ENCODE assay signal across 16 cellular contexts in the genomic region with DNA sequence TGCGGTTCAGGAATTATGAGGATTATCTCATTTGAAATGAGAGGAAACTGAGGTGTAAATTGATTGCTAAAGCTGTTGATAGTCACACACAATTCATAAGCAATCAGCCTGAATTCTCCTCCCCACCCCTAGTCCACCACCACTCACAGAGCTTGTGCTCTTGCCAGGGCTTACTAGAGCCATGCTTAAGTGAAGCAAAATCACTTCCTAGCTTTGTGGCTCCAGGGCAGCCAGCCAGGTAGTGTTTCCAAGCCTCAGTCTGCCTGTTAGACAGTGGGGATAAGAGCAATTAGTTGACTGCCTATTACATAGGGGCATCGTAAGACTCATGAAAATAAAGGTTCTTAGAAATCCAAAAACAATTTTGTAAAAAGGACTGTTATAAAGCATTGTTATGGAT.
DNase-seq lines count a peak whose midpoint lies in the region; ATAC-seq and TF ChIP-seq lines count a peak whose summit lies in the region.
"Had no signal": no experiment of that assay in that cellular context is flagged by ENCODE, and none has a peak within 500 bp of the region (broad histone marks: within the 10 kb centered on the region; RNA-seq: fewer than 3 reads in every experiment).

No MANE protein-coding gene starts in this region.

- no peak overlapping the region for H3K9ac ChIP-seq in PC-3 (ENCODE audit: low read length)
- H3K9ac ChIP-seq: BLaER1, GM23248 had no signal

- peaks cover 2% of the 10 kb centered on the region for H3F3A ChIP-seq in PC-3 (ENCODE audit: low read length, unreplicated experiment)

- no peak overlapping the region for H3K27ac ChIP-seq in HEK293 (ENCODE audit: extremely low read depth, low read depth, low read length)
- H3K27ac ChIP-seq in PC-3 (ENCODE audit: low read length) = no peak overlapping the region
- H3K27ac ChIP-seq: BLaER1, C4-2B, GM23248 had no signal

- H3K36me3 ChIP-seq in HEK293 (ENCODE audit: control insufficient read depth in 2 of 2, insufficient read depth in 1 of 2, low read length in 2 of 2) (peaks cover 0 to 22% of the 10 kb centered on the region in 2 experiments; a peak in 1 of 3 replicates), PC-3 (ENCODE audit: low read depth, low read length) (0 out of 2 replicates have a peak, but pooled peaks cover 5% of the 10 kb centered on the region)

- ATAC-seq in left cardiac atrium = peak in 1 of 2 donors; percentile 50
- no peak for ATAC-seq in Right ventricle myocardium inferior
- no peak for ATAC-seq in PC-3
- ATAC-seq: CD8-positive, alpha-beta T cell had no signal

- H3K9me3 ChIP-seq in HEK293 (ENCODE audit: control insufficient read depth, insufficient read depth, low read depth, low read length) = no peaks in the 10 kb centered on the region
- H3K9me3 ChIP-seq in PC-3 (ENCODE audit: low read length) = no peaks in the 10 kb centered on the region
- H3K9me3 ChIP-seq: BLaER1, Caco-2 had no signal

- DNase-seq in left cardiac atrium = peak; percentile 34
- DNase-seq in Right ventricle myocardium inferior (ENCODE audit: missing footprints) = no peak
- peak; percentile 59 for DNase-seq in dermis blood vessel endothelial cell
- DNase-seq in PC-3 = no peak
- DNase-seq in HK-2 (ENCODE audit: unreplicated experiment) = no peak
- DNase-seq: Caco-2; CD4-positive, CD25-positive, alpha-beta regulatory T cell; CD8-positive, alpha-beta T cell; DMS153; DND-41; GM23248; H7; HCEC 1CT had no signal

- BruUV-seq in PC-3 (replicated peaks; lab: Mats Ljungman, UMichigan) = no TSS peak

- H3K4me1 ChIP-seq in HEK293 (ENCODE audit: control insufficient read depth, insufficient read depth, low read length) (peaks cover 4% of the 10 kb centered on the region; the same call in 1 of the 2 replicates), PC-3 (ENCODE audit: insufficient read depth, low read length) (peaks cover 12% of the 10 kb centered on the region)
- H3K4me1 ChIP-seq: Caco-2 had no signal

- no peaks in the 10 kb centered on the region for H3K27me3 ChIP-seq in PC-3 (ENCODE audit: low read length)
- H3K27me3 ChIP-seq: BLaER1 had no signal

- no peak overlapping the region for H2AFZ ChIP-seq in PC-3 (ENCODE audit: low read length)
- H2AFZ ChIP-seq: GM23248 had no signal

- intact Hi-C loops in left cardiac atrium (cut with DNase I) = no loop called here
- intact Hi-C loops in Right ventricle myocardium inferior (cut with DNase I) = no loop called here
- intact Hi-C loops in PC-3 (cut with micrococcal nuclease) = no loop called here

- no peak overlapping the region for H3K4me2 ChIP-seq in PC-3 (ENCODE audit: low read length)

- H4K20me1 ChIP-seq in PC-3 (ENCODE audit: low read length) = no peaks in the 10 kb centered on the region
- H4K20me1 ChIP-seq: BLaER1 had no signal

- no peak for TF ChIP-seq CTCF in HEK293 (tag by site-specific recombination; IDR thresholded peaks at IDR 0.05)
- no peak for TF ChIP-seq CTCF in PC-3 (conservative IDR thresholded peaks at IDR 0.05; ENCODE audit: low read depth, low read length)

- H3K9me2 ChIP-seq in PC-3 (replicated peaks; ENCODE audit: low read length) = no peaks in the 10 kb centered on the region

- POLR2A ChIA-PET in HEK293 (lab: Yijun Ruan, JAX) (no interaction called here), PC-3 (lab: Charles Lee; ENCODE audit: unreplicated experiment) (no interaction called here)

- CTCF ChIA-PET in HEK293 (lab: Yijun Ruan, JAX) (no interaction called here), PC-3 (lab: Charles Lee) (no interaction called here)

- no peaks in the 10 kb centered on the region for H3K79me2 ChIP-seq in PC-3 (ENCODE audit: low read length)

- H3K4me3 ChIP-seq in HEK293 (ENCODE audit: low read depth, low read length) = no peak overlapping the region
- no peak overlapping the region for H3K4me3 ChIP-seq in PC-3 (ENCODE audit: low read length)
- H3K4me3 ChIP-seq: BLaER1, GM23248 had no signal

TF ChIP-seq in HEK293, 187 proteins besides CTCF, POLR2A, EP300 and RAD21:
- TF ChIP-seq ZNF660 (tag by site-specific recombination; IDR thresholded peaks at IDR 0.05) (0 out of 2 replicates have a peak, but pooled peaks have one; percentile 35), ZNF433 (tag by site-specific recombination; IDR thresholded peaks at IDR 0.05; ENCODE audit: low read depth) (no peak)
TF ChIP-seq in HEK293: peak in this region for 1.

Comparison
In these comparisons a context has a peak if more than half of its experiments do, and no peak if none do; other contexts are left out.
1. DNase-seq: peak in left cardiac atrium (single experiment) and dermis blood vessel endothelial cell (single experiment); none in Right ventricle myocardium inferior (single experiment), PC-3 (single experiment) and HK-2 (single experiment).